ENCODE assay signal across 4 cellular contexts in the genomic region with DNA sequence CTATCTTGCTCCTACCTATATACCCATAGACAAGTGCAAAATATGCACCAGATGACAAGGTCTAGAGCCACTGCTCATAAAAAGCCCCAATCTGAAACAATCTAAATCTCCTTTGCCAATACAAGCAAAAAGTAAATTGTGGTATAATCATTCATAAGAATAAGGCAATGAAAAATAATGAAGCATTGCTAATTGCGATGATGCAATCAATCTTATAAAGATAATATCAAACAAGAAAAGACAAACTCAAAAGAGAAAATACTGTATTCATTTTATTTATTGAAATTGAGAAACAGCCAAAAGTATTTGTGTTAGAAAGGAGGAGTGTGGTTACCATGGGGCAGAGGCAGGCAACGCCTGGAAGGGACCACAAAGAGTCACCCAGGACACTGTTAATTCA.
TF ChIP-seq lines count a peak whose summit lies in the region.

No MANE protein-coding gene starts in this region.

TF ChIP-seq in HepG2, 621 proteins besides CTCF, POLR2A, EP300 and RAD21:
- TF ChIP-seq, protein P1, sequence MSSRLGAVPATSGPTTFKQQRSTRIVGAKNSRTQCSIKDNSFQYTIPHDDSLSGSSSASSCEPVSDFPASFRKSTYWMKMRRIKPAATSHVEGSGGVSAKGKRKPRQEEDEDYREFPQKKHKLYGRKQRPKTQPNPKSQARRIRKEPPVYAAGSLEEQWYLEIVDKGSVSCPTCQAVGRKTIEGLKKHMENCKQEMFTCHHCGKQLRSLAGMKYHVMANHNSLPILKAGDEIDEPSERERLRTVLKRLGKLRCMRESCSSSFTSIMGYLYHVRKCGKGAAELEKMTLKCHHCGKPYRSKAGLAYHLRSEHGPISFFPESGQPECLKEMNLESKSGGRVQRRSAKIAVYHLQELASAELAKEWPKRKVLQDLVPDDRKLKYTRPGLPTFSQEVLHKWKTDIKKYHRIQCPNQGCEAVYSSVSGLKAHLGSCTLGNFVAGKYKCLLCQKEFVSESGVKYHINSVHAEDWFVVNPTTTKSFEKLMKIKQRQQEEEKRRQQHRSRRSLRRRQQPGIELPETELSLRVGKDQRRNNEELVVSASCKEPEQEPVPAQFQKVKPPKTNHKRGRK (CRISPR knock-in tag; IDR thresholded peaks at IDR 0.05) = no peak
- TF ChIP-seq RORA (CRISPR knock-in tag; IDR thresholded peaks at IDR 0.05) (no peak), ZNF432 (CRISPR knock-in tag; IDR thresholded peaks at IDR 0.05; ENCODE audit: borderline replicate concordance) (no peak), CEBPB (IDR thresholded peaks at IDR 0.05; ENCODE audit: borderline replicate concordance, low read depth, low read length) (peak; percentile 71; the same call in 1 of the 2 replicates), PHF5A (CRISPR knock-in tag; IDR thresholded peaks at IDR 0.05; ENCODE audit: low read depth, unreplicated experiment) (no peak), ATF7 (IDR thresholded peaks at IDR 0.05) (peak; percentile 73), ATF7 (CRISPR knock-in tag; IDR thresholded peaks at IDR 0.05) (no peak), SIN3B (IDR thresholded peaks at IDR 0.05; ENCODE audit: low read length) (no peak)
- TF ChIP-seq, protein P2, sequence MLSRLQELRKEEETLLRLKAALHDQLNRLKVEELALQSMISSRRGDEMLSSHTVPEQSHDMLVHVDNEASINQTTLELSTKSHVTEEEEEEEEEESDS (CRISPR knock-in tag; IDR thresholded peaks at IDR 0.05; ENCODE audit: borderline replicate concordance) = no peak

TF ChIP-seq in IMR-90, 13 proteins besides CTCF, POLR2A, EP300 and RAD21:
- TF ChIP-seq CEBPB (IDR thresholded peaks at IDR 0.05; ENCODE audit: low read depth, low read length) = peak; percentile 48; the same call in 1 of the 2 replicates
- TF ChIP-seq, protein P3, sequence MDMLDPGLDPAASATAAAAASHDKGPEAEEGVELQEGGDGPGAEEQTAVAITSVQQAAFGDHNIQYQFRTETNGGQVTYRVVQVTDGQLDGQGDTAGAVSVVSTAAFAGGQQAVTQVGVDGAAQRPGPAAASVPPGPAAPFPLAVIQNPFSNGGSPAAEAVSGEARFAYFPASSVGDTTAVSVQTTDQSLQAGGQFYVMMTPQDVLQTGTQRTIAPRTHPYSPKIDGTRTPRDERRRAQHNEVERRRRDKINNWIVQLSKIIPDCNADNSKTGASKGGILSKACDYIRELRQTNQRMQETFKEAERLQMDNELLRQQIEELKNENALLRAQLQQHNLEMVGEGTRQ (IDR thresholded peaks at IDR 0.05; ENCODE audit: low read depth, low read length) = no peak

TF ChIP-seq in K562, 482 proteins besides CTCF, POLR2A, EP300 and RAD21:
- TF ChIP-seq CEBPG (CRISPR knock-in tag; IDR thresholded peaks at IDR 0.05) = no peak
- peak in 1 of 2 experiments; percentile 78; a peak in 2 of 4 replicates for TF ChIP-seq CEBPG (tag; conservative IDR thresholded peaks at IDR 0.05 in 1 of 2, IDR thresholded peaks at IDR 0.05 in 1 of 2)
- TF ChIP-seq GATAD2A (IDR thresholded peaks at IDR 0.05) = no peak
- TF ChIP-seq, protein P4, sequence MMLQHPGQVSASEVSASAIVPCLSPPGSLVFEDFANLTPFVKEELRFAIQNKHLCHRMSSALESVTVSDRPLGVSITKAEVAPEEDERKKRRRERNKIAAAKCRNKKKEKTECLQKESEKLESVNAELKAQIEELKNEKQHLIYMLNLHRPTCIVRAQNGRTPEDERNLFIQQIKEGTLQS (IDR thresholded peaks at IDR 0.05) = peak; percentile 51; the same call in 1 of the 2 replicates
- TF ChIP-seq, protein P4 (CRISPR knock-in tag; conservative IDR thresholded peaks at IDR 0.05) = no peak

TF ChIP-seq in H1, 55 proteins besides CTCF, POLR2A, EP300 and RAD21:
- TF ChIP-seq JUND (IDR thresholded peaks at IDR 0.05; ENCODE audit: low read length) (no peak), CEBPB (IDR thresholded peaks at IDR 0.05; ENCODE audit: low read depth, low read length) (peak; percentile 15; the same call in 1 of the 2 replicates)
TF ChIP-seq in H1: peak in this region for 1.
